Comparison of ENCODE assay signal across 10 cellular contexts in the genomic region with DNA sequence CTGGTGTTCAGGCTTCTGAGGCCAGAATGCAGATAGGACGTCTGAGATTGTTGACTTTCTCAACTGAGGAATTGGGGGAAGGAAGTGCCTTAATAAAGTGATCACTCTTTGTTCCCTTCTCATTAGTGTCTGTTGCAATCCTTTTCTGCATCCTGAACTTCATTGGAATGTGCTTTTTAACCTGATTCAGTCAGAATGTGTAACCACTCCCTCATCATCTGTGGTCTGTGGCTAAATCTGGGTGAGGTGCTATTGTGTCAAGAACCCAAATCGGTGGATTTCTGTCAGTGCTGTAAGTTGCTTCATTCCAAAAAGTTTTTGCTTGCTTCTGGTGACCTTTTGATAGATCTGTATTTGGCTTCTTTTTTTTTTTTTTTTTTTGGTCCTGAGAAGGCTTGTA. TPM values are rescaled to one million over a fixed set of nuclear protein-coding genes. Genes with fewer than 3 reads are reported as not detected.
A peak's percentile ranks its signal among the peaks of the same experiment; 100 is the strongest.
DNase-seq lines count a peak whose midpoint lies in the region; ATAC-seq, FAIRE-seq and TF ChIP-seq lines count a peak whose summit lies in the region.
"Had no signal": no experiment of that assay in that cellular context is flagged by ENCODE, and none has a peak within 500 bp of the region (broad histone marks: within the 10 kb centered on the region; RNA-seq: fewer than 3 reads in every experiment).

No MANE protein-coding gene starts in this region.

- peaks cover 40% of the 10 kb centered on the region for H3K36me3 ChIP-seq in CD8-positive, alpha-beta T cell (ENCODE audit: insufficient read depth, low read length)
- H3K36me3 ChIP-seq in bronchial epithelial cell (ENCODE audit: control insufficient read depth, insufficient read depth, low read length) (peaks cover 24% of the 10 kb centered on the region), osteoblast (ENCODE audit: insufficient read depth, low read length) (peaks cover 60% of the 10 kb centered on the region), psoas muscle (ENCODE audit: insufficient read depth in 1 of 2, low read depth in 1 of 2) (peaks cover 10 to 94% of the 10 kb centered on the region in 2 donors)

- 40 to 59% methylated on average over 2 of the region's 2 CpGs for WGBS in lower leg skin, 2 donors
- 53 to 61% (median 60%) methylated on average over 2 of the region's 2 CpGs for WGBS in psoas muscle, 3 donors

- H3K27ac Mint-ChIP-seq in CD8-positive, alpha-beta T cell = peak overlapping the region; percentile 82

- no peak overlapping the region for H3K27ac ChIP-seq in CD8-positive, alpha-beta T cell (ENCODE audit: low read depth, low read length)
- H3K27ac ChIP-seq in osteoblast (ENCODE audit: low read depth, low read length) = peak overlapping the region; percentile 55
- no peak overlapping the region for H3K27ac ChIP-seq in psoas muscle

- peaks cover 75% of the 10 kb centered on the region for H3K36me3 Mint-ChIP-seq in CD8-positive, alpha-beta T cell

- POLR2A ChIA-PET in CD8-positive, alpha-beta T cell (lab: Charles Lee) = interaction anchor here (1.4 kb wide), 1 partner anchor 9 kb away, joined by 5 read pairs; no protein-coding TSS in a partner anchor

- no peaks in the 10 kb centered on the region for H3K27me3 Mint-ChIP-seq in CD8-positive, alpha-beta T cell (ENCODE audit: low read depth)

- CTCF ChIA-PET in CD8-positive, alpha-beta T cell (lab: Charles Lee) = interaction anchor here (1.3 kb wide), 1 partner anchor 36 kb away, joined by 3 read pairs; no protein-coding TSS in a partner anchor

- no peak for TF ChIP-seq CTCF in CD8-positive, alpha-beta T cell (IDR thresholded peaks at IDR 0.05)
- no peak for TF ChIP-seq CTCF in bronchial epithelial cell (IDR thresholded peaks at IDR 0.05; ENCODE audit: insufficient read depth, low read length, severe bottlenecking)
- no peak for TF ChIP-seq CTCF in osteoblast (IDR thresholded peaks at IDR 0.05; ENCODE audit: extremely low read depth, low read depth, low read length)
- TF ChIP-seq CTCF in lower leg skin (IDR thresholded peaks at IDR 0.05) = no peak
- no peak for TF ChIP-seq CTCF in psoas muscle (IDR thresholded peaks at IDR 0.05)

- H3K4me3 ChIP-seq in CD8-positive, alpha-beta T cell (ENCODE audit: low read depth, low read length) = no peak overlapping the region
- no peak overlapping the region for H3K4me3 ChIP-seq in bronchial epithelial cell (ENCODE audit: low read depth, low read length)
- H3K4me3 ChIP-seq in osteoblast (ENCODE audit: insufficient read depth, low read length) = no peak overlapping the region
- no peak overlapping the region for H3K4me3 ChIP-seq in lower leg skin (ENCODE audit: low read depth, poor library complexity, severe bottlenecking)
- H3K4me3 ChIP-seq in psoas muscle = no peak overlapping the region

- no peak for FAIRE-seq in bronchial epithelial cell (lab: Jason Lieb, UNC)
- FAIRE-seq: HTR-8/SVneo had no signal

- peaks cover 62% of the 10 kb centered on the region for H3K4me1 Mint-ChIP-seq in CD8-positive, alpha-beta T cell (ENCODE audit: low read depth)

- peak overlapping the region; percentile 39 for H3K4me3 Mint-ChIP-seq in CD8-positive, alpha-beta T cell

- ATAC-seq in CD8-positive, alpha-beta T cell = peak; percentile 57
- ATAC-seq in psoas muscle = no peak
- ATAC-seq: HCT116 had no signal

- peak overlapping the region; percentile 15 for H3K4me2 ChIP-seq in osteoblast (ENCODE audit: insufficient read depth, low read length)

- TF ChIP-seq POLR2A in lower leg skin (IDR thresholded peaks at IDR 0.05) = no peak

- intact Hi-C loops in CD8-positive, alpha-beta T cell (cut with DNase I, micrococcal nuclease) = no loop called here
- intact Hi-C loops in lower leg skin (cut with DNase I; ENCODE audit: low total_unique reads) = no loop called here
- intact Hi-C loops in psoas muscle (cut with DNase I) = no loop called here

- peaks cover 36% of the 10 kb centered on the region for H4K20me1 ChIP-seq in osteoblast (ENCODE audit: insufficient read depth, low read length)

- peak in 1 of 7 experiments; percentile 28 for DNase-seq in CD8-positive, alpha-beta T cell
- DNase-seq in M059J (ENCODE audit: low read depth) = peak; percentile 81
- DNase-seq in bronchial epithelial cell (ENCODE audit: low read depth) = peak; percentile 51
- no peak for DNase-seq in osteoblast (ENCODE audit: insufficient read length, low spot score, missing footprints)
- no peak for DNase-seq in lower leg skin (ENCODE audit: low spot score in 2 of 2)
- DNase-seq in hippocampal formation (lab: John Stamatoyannopoulos, UW) = no peak
- no peak for DNase-seq in psoas muscle
- DNase-seq: mesenchymal stem cell had no signal

- no peaks in the 10 kb centered on the region for H3K27me3 ChIP-seq in CD8-positive, alpha-beta T cell (ENCODE audit: insufficient read depth, low read length)
- H3K27me3 ChIP-seq in bronchial epithelial cell (ENCODE audit: control insufficient read depth, insufficient read depth, low read length) (no peaks in the 10 kb centered on the region), osteoblast (ENCODE audit: insufficient read depth, low read length) (no peaks in the 10 kb centered on the region), psoas muscle (ENCODE audit: insufficient read depth in 3 of 3, low read length in 2 of 3) (no peaks in the 10 kb centered on the region)

- H3K9me3 Mint-ChIP-seq in CD8-positive, alpha-beta T cell = no peaks in the 10 kb centered on the region

- peaks cover 43% of the 10 kb centered on the region for H3K4me1 ChIP-seq in CD8-positive, alpha-beta T cell (ENCODE audit: insufficient read depth, low read length)
- H3K4me1 ChIP-seq in osteoblast (ENCODE audit: insufficient read depth, low read length) (peaks cover 34% of the 10 kb centered on the region), psoas muscle (peaks cover 24% of the 10 kb centered on the region)

- no peaks in the 10 kb centered on the region for H3K9me3 ChIP-seq in CD8-positive, alpha-beta T cell (ENCODE audit: low read length)
- no peaks in the 10 kb centered on the region for H3K9me3 ChIP-seq in osteoblast (ENCODE audit: low read depth, low read length)
- no peaks in the 10 kb centered on the region for H3K9me3 ChIP-seq in psoas muscle

- no peak overlapping the region for H2AFZ ChIP-seq in osteoblast (ENCODE audit: low read length)

- H3K79me2 ChIP-seq in osteoblast (ENCODE audit: insufficient read depth, low read length) = peaks cover 72% of the 10 kb centered on the region

RNA-seq across cellular contexts. Expression of gene ARID1A, which starts 38.2 kb away (rescaled TPM):
- total RNA-seq in CD8-positive, alpha-beta T cell = 100 to 1,000 TPM; 104 to 105 TPM
- 18.1 and 26.2 TPM in 2 replicates for total RNA-seq in M059J (2014; rRNA removed; shearing (Covaris generic))
- 8.7 and 15.5 TPM in 2 replicates for total RNA-seq in bronchial epithelial cell
- 22.8 and 23.6 TPM in 2 replicates for total RNA-seq in osteoblast
- total RNA-seq in lower leg skin = 10 to 100 TPM; 53.3 to 77.2 (median 54.9) TPM
- 10 to 100 TPM; 32.2 to 44.4 (median 39.6) TPM for total RNA-seq in psoas muscle
- 10 to 100 TPM in 2 of 3 donors, 1 to 10 TPM in 1; 8.8 to 20.8 (median 12.9) TPM for polyA plus RNA-seq in psoas muscle

RNA-seq across cellular contexts. Expression of gene PIGV, which starts 53.8 kb away (rescaled TPM):
- 10 to 100 TPM in 1 of 2 experiments, 1 to 10 TPM in 1; 9.5 to 12.7 TPM for total RNA-seq in CD8-positive, alpha-beta T cell
- 13.1 and 17.0 TPM in 2 replicates for total RNA-seq in M059J (2014; rRNA removed; shearing (Covaris generic))
- total RNA-seq in bronchial epithelial cell (14.2 and 20.2 TPM in 2 replicates), osteoblast (18.1 and 19.2 TPM in 2 replicates), lower leg skin (10 to 100 TPM; 18.2 to 39.3 (median 27.1) TPM), psoas muscle (1 to 10 TPM; 4.2 to 7.4 (median 5.5) TPM)
- polyA plus RNA-seq in psoas muscle = 1 to 10 TPM; 2.5 to 5.5 (median 3.4) TPM

Comparison
In these comparisons a context has a peak if more than half of its experiments do, and no peak if none do; other contexts are left out.
1. DNase-seq: peak in M059J (single experiment) and bronchial epithelial cell (single experiment); none in osteoblast (single experiment), lower leg skin (0 of 2), hippocampal formation (0 of 2) and psoas muscle (0 of 2).